Comparison of ENCODE assay signal across 23 cellular contexts in the genomic region with DNA sequence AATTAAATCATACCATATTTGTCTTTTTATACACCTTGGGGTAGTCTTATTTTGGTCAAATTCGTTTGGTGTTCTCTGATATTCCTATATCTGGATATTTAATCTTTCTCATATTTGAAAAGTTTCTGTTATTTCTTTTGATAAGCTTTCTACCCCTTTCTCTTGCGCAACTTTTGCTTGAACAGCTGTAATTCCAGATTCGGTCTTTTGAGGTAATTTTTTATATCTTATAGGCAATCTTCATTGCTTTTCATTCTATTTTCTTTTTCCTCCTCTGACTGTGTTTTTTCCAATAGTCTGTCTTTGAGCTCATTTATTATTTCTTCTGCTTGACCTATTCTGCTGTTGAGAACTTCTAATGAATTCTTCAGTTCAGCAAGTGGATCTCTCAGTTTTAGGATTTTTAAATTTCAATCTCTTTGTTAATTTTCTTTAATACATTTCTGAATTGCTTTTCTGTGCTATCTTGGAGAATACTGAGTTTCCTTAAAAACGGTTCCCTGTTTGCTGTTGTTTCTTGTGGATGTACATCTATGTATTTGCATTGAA.
"Had no signal": no experiment of that assay in that cellular context is flagged by ENCODE, and none has a peak within 500 bp of the region (broad histone marks: within the 10 kb centered on the region; RNA-seq: fewer than 3 reads in every experiment).

No MANE protein-coding gene starts in this region.

- ATAC-seq: Panc1, PC-3, T-cell had no signal

- H3K27ac ChIP-seq: HL-60, RWPE1 had no signal

- FAIRE-seq: HTR-8/SVneo had no signal

- H3K4me3 ChIP-seq: MG63 had no signal

- H3K9me3 ChIP-seq: MG63, SK-N-SH had no signal

- H3K4me2 ChIP-seq: SK-N-SH had no signal

- H3K36me3 ChIP-seq: MG63 had no signal

- H3K9ac ChIP-seq: SK-N-SH had no signal

- DNase-seq: KBM-7, MG63, NCI-H1092, NCI-H1436, NCI-H187, NCI-H2029, NCI-H2081 treated with DMSO at 0.1 percent for 48 hours, NCI-H2171, NCI-H226, NCI-H446, NCI-H510A, NCI-H524 treated with DMSO at 0.1 percent for 48 hours, NCI-H69, NCI-H774, PC-3, SHP77, SK-N-SH, SW 1271, T-cell had no signal

- H3K27me3 ChIP-seq: MG63 had no signal
